In the genomic region with DNA sequence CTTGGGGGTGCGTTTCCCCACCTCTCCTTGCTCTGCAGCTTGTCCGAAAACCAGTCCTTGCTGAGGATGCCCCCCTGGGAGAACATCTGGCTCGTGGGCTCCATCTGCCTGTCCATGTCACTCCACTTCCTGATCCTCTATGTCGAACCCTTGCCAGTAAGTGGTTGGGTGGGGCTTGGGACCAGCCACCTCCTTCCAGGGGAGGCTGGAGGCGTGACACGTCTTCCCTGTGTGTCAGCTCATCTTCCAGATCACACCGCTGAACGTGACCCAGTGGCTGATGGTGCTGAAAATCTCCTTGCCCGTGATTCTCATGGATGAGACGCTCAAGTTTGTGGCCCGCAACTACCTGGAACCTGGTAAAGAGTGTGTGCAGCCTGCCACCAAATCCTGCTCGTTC, we compare ENCODE assay signal across 1 cellular context.
TF ChIP-seq lines count a peak whose summit lies in the region.

No MANE protein-coding gene starts in this region.

TF ChIP-seq in GM23338, 12 proteins besides CTCF, POLR2A, EP300 and RAD21 (continued from another document):
- no peak for TF ChIP-seq STAT1 (IDR thresholded peaks at IDR 0.05; ENCODE audit: unreplicated experiment)
- TF ChIP-seq POLR2AphosphoS5 (IDR thresholded peaks at IDR 0.05; ENCODE audit: low read depth) = no peak
- TF ChIP-seq, protein P1, sequence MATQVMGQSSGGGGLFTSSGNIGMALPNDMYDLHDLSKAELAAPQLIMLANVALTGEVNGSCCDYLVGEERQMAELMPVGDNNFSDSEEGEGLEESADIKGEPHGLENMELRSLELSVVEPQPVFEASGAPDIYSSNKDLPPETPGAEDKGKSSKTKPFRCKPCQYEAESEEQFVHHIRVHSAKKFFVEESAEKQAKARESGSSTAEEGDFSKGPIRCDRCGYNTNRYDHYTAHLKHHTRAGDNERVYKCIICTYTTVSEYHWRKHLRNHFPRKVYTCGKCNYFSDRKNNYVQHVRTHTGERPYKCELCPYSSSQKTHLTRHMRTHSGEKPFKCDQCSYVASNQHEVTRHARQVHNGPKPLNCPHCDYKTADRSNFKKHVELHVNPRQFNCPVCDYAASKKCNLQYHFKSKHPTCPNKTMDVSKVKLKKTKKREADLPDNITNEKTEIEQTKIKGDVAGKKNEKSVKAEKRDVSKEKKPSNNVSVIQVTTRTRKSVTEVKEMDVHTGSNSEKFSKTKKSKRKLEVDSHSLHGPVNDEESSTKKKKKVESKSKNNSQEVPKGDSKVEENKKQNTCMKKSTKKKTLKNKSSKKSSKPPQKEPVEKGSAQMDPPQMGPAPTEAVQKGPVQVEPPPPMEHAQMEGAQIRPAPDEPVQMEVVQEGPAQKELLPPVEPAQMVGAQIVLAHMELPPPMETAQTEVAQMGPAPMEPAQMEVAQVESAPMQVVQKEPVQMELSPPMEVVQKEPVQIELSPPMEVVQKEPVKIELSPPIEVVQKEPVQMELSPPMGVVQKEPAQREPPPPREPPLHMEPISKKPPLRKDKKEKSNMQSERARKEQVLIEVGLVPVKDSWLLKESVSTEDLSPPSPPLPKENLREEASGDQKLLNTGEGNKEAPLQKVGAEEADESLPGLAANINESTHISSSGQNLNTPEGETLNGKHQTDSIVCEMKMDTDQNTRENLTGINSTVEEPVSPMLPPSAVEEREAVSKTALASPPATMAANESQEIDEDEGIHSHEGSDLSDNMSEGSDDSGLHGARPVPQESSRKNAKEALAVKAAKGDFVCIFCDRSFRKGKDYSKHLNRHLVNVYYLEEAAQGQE (IDR thresholded peaks at IDR 0.05; ENCODE audit: unreplicated experiment) = no peak
- TF ChIP-seq ZNF331 (CRISPR knock-in tag; IDR thresholded peaks at IDR 0.05; ENCODE audit: low read depth) = no peak
- no peak for TF ChIP-seq EZH2 (IDR thresholded peaks at IDR 0.05; ENCODE audit: low read depth, unreplicated experiment)
- TF ChIP-seq CREB1 (CRISPR knock-in tag; IDR thresholded peaks at IDR 0.05; ENCODE audit: low read depth) = no peak
- no peak for TF ChIP-seq EZH2phosphoT487 (IDR thresholded peaks at IDR 0.05; ENCODE audit: unreplicated experiment)
- TF ChIP-seq, protein P2, sequence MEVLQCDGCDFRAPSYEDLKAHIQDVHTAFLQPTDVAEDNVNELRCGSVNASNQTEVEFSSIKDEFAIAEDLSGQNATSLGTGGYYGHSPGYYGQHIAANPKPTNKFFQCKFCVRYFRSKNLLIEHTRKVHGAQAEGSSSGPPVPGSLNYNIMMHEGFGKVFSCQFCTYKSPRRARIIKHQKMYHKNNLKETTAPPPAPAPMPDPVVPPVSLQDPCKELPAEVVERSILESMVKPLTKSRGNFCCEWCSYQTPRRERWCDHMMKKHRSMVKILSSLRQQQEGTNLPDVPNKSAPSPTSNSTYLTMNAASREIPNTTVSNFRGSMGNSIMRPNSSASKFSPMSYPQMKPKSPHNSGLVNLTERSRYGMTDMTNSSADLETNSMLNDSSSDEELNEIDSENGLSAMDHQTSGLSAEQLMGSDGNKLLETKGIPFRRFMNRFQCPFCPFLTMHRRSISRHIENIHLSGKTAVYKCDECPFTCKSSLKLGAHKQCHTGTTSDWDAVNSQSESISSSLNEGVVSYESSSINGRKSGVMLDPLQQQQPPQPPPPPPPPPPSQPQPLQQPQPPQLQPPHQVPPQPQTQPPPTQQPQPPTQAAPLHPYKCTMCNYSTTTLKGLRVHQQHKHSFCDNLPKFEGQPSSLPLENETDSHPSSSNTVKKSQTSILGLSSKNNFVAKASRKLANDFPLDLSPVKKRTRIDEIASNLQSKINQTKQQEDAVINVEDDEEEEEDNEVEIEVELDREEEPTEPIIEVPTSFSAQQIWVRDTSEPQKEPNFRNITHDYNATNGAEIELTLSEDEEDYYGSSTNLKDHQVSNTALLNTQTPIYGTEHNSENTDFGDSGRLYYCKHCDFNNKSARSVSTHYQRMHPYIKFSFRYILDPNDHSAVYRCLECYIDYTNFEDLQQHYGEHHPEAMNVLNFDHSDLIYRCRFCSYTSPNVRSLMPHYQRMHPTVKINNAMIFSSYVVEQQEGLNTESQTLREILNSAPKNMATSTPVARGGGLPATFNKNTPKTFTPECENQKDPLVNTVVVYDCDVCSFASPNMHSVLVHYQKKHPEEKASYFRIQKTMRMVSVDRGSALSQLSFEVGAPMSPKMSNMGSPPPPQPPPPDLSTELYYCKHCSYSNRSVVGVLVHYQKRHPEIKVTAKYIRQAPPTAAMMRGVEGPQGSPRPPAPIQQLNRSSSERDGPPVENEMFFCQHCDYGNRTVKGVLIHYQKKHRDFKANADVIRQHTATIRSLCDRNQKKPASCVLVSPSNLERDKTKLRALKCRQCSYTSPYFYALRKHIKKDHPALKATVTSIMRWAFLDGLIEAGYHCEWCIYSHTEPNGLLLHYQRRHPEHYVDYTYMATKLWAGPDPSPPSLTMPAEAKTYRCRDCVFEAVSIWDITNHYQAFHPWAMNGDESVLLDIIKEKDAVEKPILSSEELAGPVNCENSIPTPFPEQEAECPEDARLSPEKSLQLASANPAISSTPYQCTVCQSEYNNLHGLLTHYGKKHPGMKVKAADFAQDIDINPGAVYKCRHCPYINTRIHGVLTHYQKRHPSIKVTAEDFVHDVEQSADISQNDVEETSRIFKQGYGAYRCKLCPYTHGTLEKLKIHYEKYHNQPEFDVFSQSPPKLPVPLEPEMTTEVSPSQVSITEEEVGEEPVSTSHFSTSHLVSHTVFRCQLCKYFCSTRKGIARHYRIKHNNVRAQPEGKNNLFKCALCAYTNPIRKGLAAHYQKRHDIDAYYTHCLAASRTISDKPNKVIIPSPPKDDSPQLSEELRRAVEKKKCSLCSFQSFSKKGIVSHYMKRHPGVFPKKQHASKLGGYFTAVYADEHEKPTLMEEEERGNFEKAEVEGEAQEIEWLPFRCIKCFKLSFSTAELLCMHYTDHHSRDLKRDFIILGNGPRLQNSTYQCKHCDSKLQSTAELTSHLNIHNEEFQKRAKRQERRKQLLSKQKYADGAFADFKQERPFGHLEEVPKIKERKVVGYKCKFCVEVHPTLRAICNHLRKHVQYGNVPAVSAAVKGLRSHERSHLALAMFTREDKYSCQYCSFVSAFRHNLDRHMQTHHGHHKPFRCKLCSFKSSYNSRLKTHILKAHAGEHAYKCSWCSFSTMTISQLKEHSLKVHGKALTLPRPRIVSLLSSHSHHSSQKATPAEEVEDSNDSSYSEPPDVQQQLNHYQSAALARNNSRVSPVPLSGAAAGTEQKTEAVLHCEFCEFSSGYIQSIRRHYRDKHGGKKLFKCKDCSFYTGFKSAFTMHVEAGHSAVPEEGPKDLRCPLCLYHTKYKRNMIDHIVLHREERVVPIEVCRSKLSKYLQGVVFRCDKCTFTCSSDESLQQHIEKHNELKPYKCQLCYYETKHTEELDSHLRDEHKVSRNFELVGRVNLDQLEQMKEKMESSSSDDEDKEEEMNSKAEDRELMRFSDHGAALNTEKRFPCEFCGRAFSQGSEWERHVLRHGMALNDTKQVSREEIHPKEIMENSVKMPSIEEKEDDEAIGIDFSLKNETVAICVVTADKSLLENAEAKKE (CRISPR knock-in tag; IDR thresholded peaks at IDR 0.05) = no peak
